Comparison of ENCODE assay signal across 8 cellular contexts in the genomic region with DNA sequence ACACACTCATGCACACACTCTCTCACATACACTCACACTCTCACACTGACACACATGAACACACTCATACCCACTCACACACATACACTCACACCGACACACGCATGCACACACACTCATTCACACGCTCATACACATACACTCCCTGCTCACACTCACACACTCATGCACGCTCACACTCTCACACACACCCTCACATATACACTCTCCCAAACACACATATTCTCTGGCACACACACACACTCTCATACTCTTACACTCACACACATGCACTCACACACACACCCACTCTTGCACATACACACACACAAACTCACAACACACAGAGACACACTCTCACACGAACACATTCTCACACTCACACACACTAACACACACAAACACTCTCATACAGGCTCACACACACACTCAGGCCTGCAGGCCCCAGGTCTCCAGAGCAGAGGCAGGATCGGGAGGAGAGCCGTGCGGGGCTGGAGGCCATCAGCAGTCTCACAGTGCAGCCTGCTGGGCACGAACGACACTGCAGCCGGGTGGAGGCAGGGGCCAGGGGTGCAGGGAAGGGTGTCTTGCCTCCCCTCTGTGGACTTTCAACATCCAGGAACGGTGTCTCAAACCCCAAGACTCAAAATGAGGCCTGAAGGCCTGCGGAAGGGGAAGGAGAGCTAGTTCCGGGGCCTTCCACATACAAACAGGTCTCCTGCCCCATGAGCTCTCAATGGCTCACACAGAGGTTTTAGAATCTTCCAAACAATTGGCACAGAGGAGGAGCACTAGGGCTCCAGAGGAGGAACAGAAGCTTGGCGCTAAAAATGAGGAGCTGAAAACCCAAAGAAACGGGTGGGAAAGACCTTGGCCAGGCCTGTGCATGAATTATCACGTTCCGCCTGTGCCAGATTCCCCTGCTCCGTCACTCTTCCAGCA.
DNase-seq lines count a peak whose midpoint lies in the region; ATAC-seq and TF ChIP-seq lines count a peak whose summit lies in the region.

No MANE protein-coding gene starts in this region.

- TF ChIP-seq CTCF in 22Rv1 (IDR thresholded peaks at IDR 0.05), result peak; percentile 76
- peak; percentile 78 for TF ChIP-seq CTCF in GM12864 (IDR thresholded peaks at IDR 0.05; ENCODE audit: low read depth, low read length, missing control alignments)
- peak; percentile 20 for TF ChIP-seq CTCF in RWPE2 (IDR thresholded peaks at IDR 0.05; ENCODE audit: poor library complexity, severe bottlenecking)
- TF ChIP-seq CTCF in heart right ventricle (IDR thresholded peaks at IDR 0.05), result peak in 8 of 9 donors; percentile 52 to 69 (median 62)

- peaks cover 2% of the 10 kb centered on the region for H3K9me3 ChIP-seq in RWPE2 (ENCODE audit: severe bottlenecking)
- H3K9me3 ChIP-seq in heart right ventricle, result no peaks in the 10 kb centered on the region

- DNase-seq in GM12864 (ENCODE audit: low read depth), result no peak
- no peak for DNase-seq in RWPE2 (ENCODE audit: low spot score)
- peak in 1 of 2 donors; percentile 43 for DNase-seq in heart right ventricle
- DNase-seq in stimulated activated CD4-positive, alpha-beta T cell treated with anti-CD3 and anti-CD28 coated beads, TNF-alpha, amount 100 ng/mL, for 48 hours (ENCODE audit: low read depth in 3 of 3), result peak in 2 of 3 donors; percentile 5 to 7
- DNase-seq in posterior cingulate gyrus, result no peak
- DNase-seq in NCI-H1048 (lab: John Stamatoyannopoulos, UW), result no peak

- H3K4me3 ChIP-seq in GM12864 (ENCODE audit: low read depth, low read length), result no peak overlapping the region
- H3K4me3 ChIP-seq in RWPE2 (ENCODE audit: severe bottlenecking), result no peak overlapping the region
- no peak overlapping the region for H3K4me3 ChIP-seq in heart right ventricle

- H3K27me3 ChIP-seq in RWPE2 (ENCODE audit: insufficient read depth, poor library complexity, severe bottlenecking) (no peaks in the 10 kb centered on the region), heart right ventricle (no peaks in the 10 kb centered on the region)

- 66 to 68% methylated on average over 19 of the region's 19 CpGs for WGBS in heart right ventricle, 2 donors

- H3K36me3 ChIP-seq in RWPE2 (ENCODE audit: low read depth) (no peaks in the 10 kb centered on the region), heart right ventricle (peaks cover 0 to 41% (median 0%) of the 10 kb centered on the region in 9 donors)

- H3K4me1 ChIP-seq in RWPE2 (ENCODE audit: insufficient read depth, poor library complexity, severe bottlenecking) (no peaks in the 10 kb centered on the region), heart right ventricle (peaks cover 0 to 4% (median 0%) of the 10 kb centered on the region in 9 donors)

- H3K27ac ChIP-seq in 22Rv1 (no peak overlapping the region), RWPE2 (ENCODE audit: poor library complexity, severe bottlenecking) (no peak overlapping the region), heart right ventricle (no peak overlapping the region)

- ATAC-seq in RWPE2 (ENCODE audit: low read depth) (0 out of 3 replicates have a peak, but pooled peaks have one; percentile 33), heart right ventricle (peak; percentile 38 to 75 (median 66)), GM18907 (IDR thresholded peaks at IDR 0.05; ENCODE audit: unreplicated experiment) (no peak)

- intact Hi-C loops in heart right ventricle (cut with DNase I) (loop anchor here in 8 of 10 donors (2.0 to 10.0 kb wide), 4 partner anchors 52 to 372 kb away; no protein-coding TSS in a partner anchor), posterior cingulate gyrus (cut with DNase I) (no loop called here)

Comparison
In these comparisons a context has a peak if more than half of its experiments do, and no peak if none do; other contexts are left out.
1. CTCF ChIP-seq: peak in every context shown above with its lines; median percentile 78 in GM12864; 76 in 22Rv1; 62 in heart right ventricle; 20 in RWPE2.
2. DNase-seq: peak in stimulated activated CD4-positive, alpha-beta T cell treated with anti-CD3 and anti-CD28 coated beads, TNF-alpha, amount 100 ng/mL, for 48 hours (2 of 3); none in GM12864 (single experiment), RWPE2 (single experiment), posterior cingulate gyrus (0 of 10) and NCI-H1048 (single experiment).